ENCODE assay signal across 1 cellular context in genomic region chr15:71899665-71900064, GRCh38.
TF ChIP-seq lines count a peak whose summit lies in the region.

No MANE protein-coding gene starts in this region.

TF ChIP-seq in WTC11, 78 proteins besides CTCF, POLR2A, EP300 and RAD21 (continued from another document):
- TF ChIP-seq E2F4 (CRISPR knock-in tag; IDR thresholded peaks at IDR 0.05; ENCODE audit: borderline replicate concordance, low read depth), result no peak
- TF ChIP-seq ESRRA (CRISPR knock-in tag; IDR thresholded peaks at IDR 0.05; ENCODE audit: borderline replicate concordance), result no peak
- no peak for TF ChIP-seq PREB (CRISPR knock-in tag; IDR thresholded peaks at IDR 0.05; ENCODE audit: borderline replicate concordance)
- no peak for TF ChIP-seq CREM (CRISPR knock-in tag; IDR thresholded peaks at IDR 0.05)
- no peak for TF ChIP-seq SP1 (CRISPR knock-in tag; conservative IDR thresholded peaks at IDR 0.05)
- TF ChIP-seq ATF1 (CRISPR knock-in tag; IDR thresholded peaks at IDR 0.05), result no peak
- TF ChIP-seq NR3C1 (CRISPR knock-in tag; conservative IDR thresholded peaks at IDR 0.05; ENCODE audit: low read depth), result no peak
- TF ChIP-seq IRF2 (CRISPR knock-in tag; IDR thresholded peaks at IDR 0.05; ENCODE audit: borderline replicate concordance, low read depth), result no peak
- no peak for TF ChIP-seq ZBTB43 (CRISPR knock-in tag; IDR thresholded peaks at IDR 0.05)
